ENCODE assay signal across 17 cellular contexts in genomic region chr5:121325930-121326329, GRCh38.
DNase-seq lines count a peak whose midpoint lies in the region; TF ChIP-seq lines count a peak whose summit lies in the region.
"Had no signal": no experiment of that assay in that cellular context is flagged by ENCODE, and none has a peak within 500 bp of the region (broad histone marks: within the 10 kb centered on the region; RNA-seq: fewer than 3 reads in every experiment).

No MANE protein-coding gene starts in this region.

- H3K27me3 Mint-ChIP-seq in mesothelial cell of epicardium (ENCODE audit: low read depth), result no peaks in the 10 kb centered on the region
- H3K27me3 Mint-ChIP-seq: CD4-positive, alpha-beta memory T cell had no signal

- H3K27ac Mint-ChIP-seq in mesothelial cell of epicardium, result peak overlapping the region; percentile 14
- H3K27ac Mint-ChIP-seq: CD4-positive, alpha-beta memory T cell had no signal

- H3K9me3 Mint-ChIP-seq in mesothelial cell of epicardium, result no peaks in the 10 kb centered on the region

- H3K4me1 Mint-ChIP-seq in mesothelial cell of epicardium, result no peaks in the 10 kb centered on the region
- H3K4me1 Mint-ChIP-seq: CD4-positive, alpha-beta memory T cell had no signal

- no peak overlapping the region for H3K4me3 Mint-ChIP-seq in mesothelial cell of epicardium
- H3K4me3 Mint-ChIP-seq: CD4-positive, alpha-beta memory T cell had no signal

- peak; percentile 4 for DNase-seq in Daoy (ENCODE audit: low read depth)
- peak; percentile 39 for DNase-seq in SHP77 treated with DMSO at 0.1 percent for 48 hours (lab: John Stamatoyannopoulos, UW)
- DNase-seq in dermis microvascular lymphatic vessel endothelial cell (ENCODE audit: low read depth in 2 of 2), result peak; percentile 88 to 89
- no peak for DNase-seq in mesothelial cell of epicardium (ENCODE audit: low spot score in 2 of 2, unreplicated experiment in 2 of 2)
- DNase-seq in AML-193 (lab: John Stamatoyannopoulos, UW), result no peak
- no peak for DNase-seq in hippocampal formation (lab: John Stamatoyannopoulos, UW)
- DNase-seq in NCI-H510A (lab: John Stamatoyannopoulos, UW), result no peak
- no peak for DNase-seq in GOT3 (lab: John Stamatoyannopoulos, UW)
- DNase-seq: CD4-positive, alpha-beta memory T cell; DMS153; MM.1S; NCI-H1105; NCI-H1694; NCI-H2107; NCI-H2227 treated with DMSO at 0.1 percent for 48 hours; NCI-H524 treated with DMSO at 0.1 percent for 48 hours; Peyer's patch had no signal

- no peak for TF ChIP-seq CTCF in mesothelial cell of epicardium (IDR thresholded peaks at IDR 0.05; ENCODE audit: unreplicated experiment)

- H3K36me3 Mint-ChIP-seq in mesothelial cell of epicardium, result no peaks in the 10 kb centered on the region
- H3K36me3 Mint-ChIP-seq: CD4-positive, alpha-beta memory T cell had no signal

Comparison
In these comparisons a context has a peak if more than half of its experiments do, and no peak if none do; other contexts are left out.
1. DNase-seq: peak in Daoy (single experiment), SHP77 treated with DMSO at 0.1 percent for 48 hours (single experiment) and dermis microvascular lymphatic vessel endothelial cell (2 of 2); none in mesothelial cell of epicardium (0 of 2), AML-193 (0 of 2), hippocampal formation (0 of 2), NCI-H510A (single experiment) and GOT3 (single experiment).